8 cellular contexts compared by ENCODE assay signal in genomic region chr20:35171753-35172433, GRCh38. TPM values are rescaled to one million over a fixed set of nuclear protein-coding genes. Genes with fewer than 3 reads are reported as not detected.
DNase-seq lines count a peak whose midpoint lies in the region; ATAC-seq and TF ChIP-seq lines count a peak whose summit lies in the region.

Gene PROCR (plus strand): TSS chr20:35172072. CDS start chr20:35172155, 83 bp downstream.

- DNase-seq in ELF-1 (ENCODE audit: low read depth, low spot score) = peak; percentile 84
- DNase-seq in NCI-H1105 (lab: John Stamatoyannopoulos, UW) = peak; percentile 16
- DNase-seq in WTC11 (ENCODE audit: low spot score) = peak; percentile 75
- peak; percentile 90 to 92 for DNase-seq in tibial artery
- no peak for DNase-seq in middle frontal gyrus (ENCODE audit: extremely low spot score, low spot score)
- no peak for DNase-seq in progenitor cell of endocrine pancreas (ENCODE audit: low spot score, unreplicated experiment)

- H3K9me3 ChIP-seq in mesodermal cell (ENCODE audit: control insufficient read depth, low read length) (no peaks in the 10 kb centered on the region), tibial artery (no peaks in the 10 kb centered on the region)

- peaks cover 7% of the 10 kb centered on the region for H3K4me1 ChIP-seq in mesodermal cell (ENCODE audit: control insufficient read depth, insufficient read depth, low read length, poor library complexity, severe bottlenecking)
- H3K4me1 ChIP-seq in tibial artery = peaks cover 0 to 18% (median 9%) of the 10 kb centered on the region in 4 donors

- peak within 1 kb of the TSS; percentile 31 for H3K4me3 ChIP-seq in mesodermal cell (ENCODE audit: extremely low read depth, insufficient read depth, low read length, poor library complexity, severe bottlenecking)
- peak within 1 kb of the TSS; percentile 38 to 48 for H3K4me3 ChIP-seq in tibial artery

- CTCF ChIA-PET in WTC11 (lab: Charles Lee) = interaction anchor here (0.6 kb wide), 2 partner anchors 27 to 75 kb away, joined by 3 to 4 read pairs; no protein-coding TSS in a partner anchor

- H3K4me1 Mint-ChIP-seq in WTC11 (peaks cover 46% of the 10 kb centered on the region), progenitor cell of endocrine pancreas (ENCODE audit: low read depth) (peaks cover 3% of the 10 kb centered on the region)

- no peaks in the 10 kb centered on the region for H3K9me3 Mint-ChIP-seq in WTC11
- peaks cover 4% of the 10 kb centered on the region for H3K9me3 Mint-ChIP-seq in progenitor cell of endocrine pancreas (ENCODE audit: low read depth)

- no peak for TF ChIP-seq CTCF in WTC11 (IDR thresholded peaks at IDR 0.05)
- no peak for TF ChIP-seq CTCF in tibial artery (IDR thresholded peaks at IDR 0.05)
- TF ChIP-seq CTCF in progenitor cell of endocrine pancreas (IDR thresholded peaks at IDR 0.05; ENCODE audit: unreplicated experiment) = no peak

- peaks cover 22% of the 10 kb centered on the region for H3K27me3 Mint-ChIP-seq in WTC11 (ENCODE audit: low read depth)
- peaks cover 23% of the 10 kb centered on the region for H3K27me3 Mint-ChIP-seq in progenitor cell of endocrine pancreas

- H3K27ac ChIP-seq in mesodermal cell (ENCODE audit: low read depth, low read length, severe bottlenecking) (peak within 1 kb of the TSS; percentile 62), tibial artery (peak within 1 kb of the TSS; percentile 69 to 76)

- H3K4me3 Mint-ChIP-seq in WTC11 = peak within 1 kb of the TSS; percentile 70
- no peak within 1 kb of the TSS for H3K4me3 Mint-ChIP-seq in progenitor cell of endocrine pancreas (ENCODE audit: low read depth)

- peak; percentile 89 for ATAC-seq in WTC11
- ATAC-seq in esophagus mucosa = peak; percentile 96

- intact Hi-C loops in tibial artery (cut with DNase I; ENCODE audit: low total_unique reads) = no loop called here

- H3K36me3 Mint-ChIP-seq in WTC11 = peaks cover 10% of the 10 kb centered on the region
- H3K36me3 Mint-ChIP-seq in progenitor cell of endocrine pancreas (ENCODE audit: insufficient read depth) = peaks cover 2% of the 10 kb centered on the region

- H3K36me3 ChIP-seq in mesodermal cell (ENCODE audit: control insufficient read depth, insufficient read depth, low read length) (no peaks in the 10 kb centered on the region), tibial artery (peaks cover 4 to 12% (median 10%) of the 10 kb centered on the region in 3 donors)

- no peaks in the 10 kb centered on the region for H3K27me3 ChIP-seq in tibial artery

- POLR2A ChIA-PET in WTC11 (lab: Charles Lee) = no interaction called here

- H3K27ac Mint-ChIP-seq in WTC11 (peak within 1 kb of the TSS; percentile 42), progenitor cell of endocrine pancreas (no peak within 1 kb of the TSS)

- 10 to 14% methylated on average over 10 to 11 of the region's 16 CpGs for WGBS in mesodermal cell (ENCODE audit: insufficient coverage in 2 of 2), 2 experiments

TF ChIP-seq in WTC11, 78 proteins besides CTCF, POLR2A, EP300 and RAD21 (continues in another document):
- TF ChIP-seq ETV6 (CRISPR knock-in tag; IDR thresholded peaks at IDR 0.05) = peak; percentile 96
- no peak for TF ChIP-seq USF1 (CRISPR knock-in tag; IDR thresholded peaks at IDR 0.05)
- no peak for TF ChIP-seq SOX15 (CRISPR knock-in tag; IDR thresholded peaks at IDR 0.05)
- peak; percentile 43 for TF ChIP-seq MAX (CRISPR knock-in tag; IDR thresholded peaks at IDR 0.05)
- TF ChIP-seq ATF2 (CRISPR knock-in tag; IDR thresholded peaks at IDR 0.05; ENCODE audit: borderline replicate concordance, low read depth) = no peak
- TF ChIP-seq ZNF232 (CRISPR knock-in tag; IDR thresholded peaks at IDR 0.05) = no peak
- no peak for TF ChIP-seq ZNF425 (CRISPR knock-in tag; conservative IDR thresholded peaks at IDR 0.05)
- 0 out of 2 replicates have a peak, but pooled peaks have one; percentile 30 for TF ChIP-seq SP1 (CRISPR knock-in tag; conservative IDR thresholded peaks at IDR 0.05)
- no peak for TF ChIP-seq JAZF1 (CRISPR knock-in tag; IDR thresholded peaks at IDR 0.05)
- TF ChIP-seq PREB (CRISPR knock-in tag; IDR thresholded peaks at IDR 0.05; ENCODE audit: borderline replicate concordance) = no peak
- no peak for TF ChIP-seq PRRX2 (CRISPR knock-in tag; IDR thresholded peaks at IDR 0.05)
- no peak for TF ChIP-seq E2F4 (CRISPR knock-in tag; IDR thresholded peaks at IDR 0.05; ENCODE audit: borderline replicate concordance, low read depth)
- TF ChIP-seq ZNF416 (CRISPR knock-in tag; IDR thresholded peaks at IDR 0.05) = no peak
- no peak for TF ChIP-seq ZNF263 (CRISPR knock-in tag; IDR thresholded peaks at IDR 0.05; ENCODE audit: low read depth)
- no peak for TF ChIP-seq ZSCAN18 (CRISPR knock-in tag; IDR thresholded peaks at IDR 0.05)
- no peak for TF ChIP-seq ZNF423 (CRISPR knock-in tag; IDR thresholded peaks at IDR 0.05)

RNA-seq across cellular contexts. Expression of gene PROCR, which starts in this region (rescaled TPM):
- total RNA-seq in WTC11 (2021) (20.5 to 29.7 TPM (median 22.2 TPM) in 3 replicates), esophagus mucosa (8.1 TPM), progenitor cell of endocrine pancreas (0.51 and 0.55 TPM in 2 replicates)
- 37.0 TPM for polyA plus RNA-seq in mesodermal cell (2013, experiment 1 of 2)
- polyA plus RNA-seq in mesodermal cell (2013, experiment 2 of 2) = 25.4 TPM

Comparison
In these comparisons a context has a peak if more than half of its experiments do, and no peak if none do; other contexts are left out.
1. DNase-seq: peak in ELF-1 (single experiment), NCI-H1105 (single experiment), WTC11 (single experiment) and tibial artery (2 of 2); none in middle frontal gyrus (single experiment) and progenitor cell of endocrine pancreas (single experiment).